8 cellular contexts compared by ENCODE assay signal in genomic region chr14:20662968-20663731, GRCh38. TPM values are rescaled to one million over a fixed set of nuclear protein-coding genes. Genes with fewer than 3 reads are reported as not detected.
DNase-seq lines count a peak whose midpoint lies in the region; ATAC-seq and TF ChIP-seq lines count a peak whose summit lies in the region.

No MANE protein-coding gene starts in this region.

- peaks cover 98% of the 10 kb centered on the region for H3K27me3 Mint-ChIP-seq in mesothelial cell of epicardium (ENCODE audit: low read depth)

- 2% methylated on average over 31 of the region's 31 CpGs for WGBS in ectodermal cell, 2 experiments

- H3K9me3 Mint-ChIP-seq in mesothelial cell of epicardium = no peaks in the 10 kb centered on the region

- peaks cover 9% of the 10 kb centered on the region for H3K4me1 Mint-ChIP-seq in mesothelial cell of epicardium

- TF ChIP-seq CTCF in mesothelial cell of epicardium (IDR thresholded peaks at IDR 0.05; ENCODE audit: unreplicated experiment) = no peak

- no peak overlapping the region for H3K27ac Mint-ChIP-seq in mesothelial cell of epicardium

- peak; percentile 25 for DNase-seq in GM04503 (ENCODE audit: low read depth)
- DNase-seq in NCI-H1930 (lab: John Stamatoyannopoulos, UW) = peak; percentile 43 to 63
- DNase-seq in activated CD4-positive, alpha-beta T cell treated with anti-CD3 and anti-CD28 coated beads, Interleukin-2, amount 50 U/mL, for 1 hour = peak; percentile 76
- no peak for DNase-seq in mesothelial cell of epicardium (ENCODE audit: low spot score in 2 of 2, unreplicated experiment in 2 of 2)
- DNase-seq in stimulated activated CD8-positive, alpha-beta memory T cell treated with anti-CD3 and anti-CD28 coated beads, Interleukin-2, amount 100 ng/mL, for 1 hour (ENCODE audit: low read depth in 2 of 2) = peak; percentile 43 to 50
- DNase-seq in NCI-H510A treated with DMSO at 0.1 percent for 48 hours (lab: John Stamatoyannopoulos, UW) = no peak

- no peaks in the 10 kb centered on the region for H3K36me3 ChIP-seq in ectodermal cell (ENCODE audit: control insufficient read depth, insufficient read depth, low read length)

- H3K27me3 ChIP-seq in ectodermal cell (ENCODE audit: control insufficient read depth, insufficient read depth, low read length, poor library complexity, severe bottlenecking) = peaks cover 56% of the 10 kb centered on the region

- no peaks in the 10 kb centered on the region for H3K9me3 ChIP-seq in ectodermal cell (ENCODE audit: control insufficient read depth, low read length)

- no peak overlapping the region for H3K27ac ChIP-seq in ectodermal cell (ENCODE audit: insufficient read depth, low read depth, low read length, poor library complexity, severe bottlenecking)

- no peaks in the 10 kb centered on the region for H3K4me1 ChIP-seq in ectodermal cell (ENCODE audit: control insufficient read depth, insufficient read depth, low read length)

- ATAC-seq in HG02571 (IDR thresholded peaks at IDR 0.05; ENCODE audit: unreplicated experiment) = peak; percentile 48

- no peaks in the 10 kb centered on the region for H3K36me3 Mint-ChIP-seq in mesothelial cell of epicardium

- H3K4me3 ChIP-seq in ectodermal cell (ENCODE audit: insufficient read depth, low read depth, low read length) = peak overlapping the region; percentile 46

- peak overlapping the region; percentile 60 for H3K4me3 Mint-ChIP-seq in mesothelial cell of epicardium

RNA-seq across cellular contexts. Expression of gene RNASE4, which starts 21.2 kb away (rescaled TPM):
- polyA plus RNA-seq in ectodermal cell (2013, experiment 1 of 4) = not detected
- polyA plus RNA-seq in ectodermal cell (2013, experiment 2 of 4) = 0.59 TPM
- polyA plus RNA-seq in ectodermal cell (2013, experiment 3 of 4) = 1.5 TPM
- polyA plus RNA-seq in ectodermal cell (2013, experiment 4 of 4) = 0.57 TPM
- 4.6 to 6.2 TPM (median 5.3 TPM) in 3 replicates for total RNA-seq in mesothelial cell of epicardium

RNA-seq across cellular contexts. Expression of gene OR6S1, which starts 21.7 kb away (rescaled TPM):
- not detected for polyA plus RNA-seq in ectodermal cell (2013, experiment 1 of 4)
- not detected for polyA plus RNA-seq in ectodermal cell (2013, experiment 2 of 4)
- polyA plus RNA-seq in ectodermal cell (2013, experiment 3 of 4) = not detected
- polyA plus RNA-seq in ectodermal cell (2013, experiment 4 of 4) = not detected
- not detected in 3 replicates for total RNA-seq in mesothelial cell of epicardium

RNA-seq across cellular contexts. Expression of gene ANG, which starts 25.4 kb away (rescaled TPM):
- 0.59 TPM for polyA plus RNA-seq in ectodermal cell (2013, experiment 1 of 4)
- polyA plus RNA-seq in ectodermal cell (2013, experiment 2 of 4) = 0.50 TPM
- polyA plus RNA-seq in ectodermal cell (2013, experiment 3 of 4) = 1.5 TPM
- polyA plus RNA-seq in ectodermal cell (2013, experiment 4 of 4) = 1.3 TPM
- 3.7 to 5.4 TPM (median 3.8 TPM) in 3 replicates for total RNA-seq in mesothelial cell of epicardium

Comparison
In these comparisons a context has a peak if more than half of its experiments do, and no peak if none do; other contexts are left out.
1. DNase-seq: peak in GM04503 (single experiment), NCI-H1930 (2 of 2), activated CD4-positive, alpha-beta T cell treated with anti-CD3 and anti-CD28 coated beads, Interleukin-2, amount 50 U/mL, for 1 hour (single experiment) and stimulated activated CD8-positive, alpha-beta memory T cell treated with anti-CD3 and anti-CD28 coated beads, Interleukin-2, amount 100 ng/mL, for 1 hour (2 of 2); none in mesothelial cell of epicardium (0 of 2) and NCI-H510A treated with DMSO at 0.1 percent for 48 hours (single experiment).